27 cellular contexts compared by ENCODE assay signal in the genomic region with DNA sequence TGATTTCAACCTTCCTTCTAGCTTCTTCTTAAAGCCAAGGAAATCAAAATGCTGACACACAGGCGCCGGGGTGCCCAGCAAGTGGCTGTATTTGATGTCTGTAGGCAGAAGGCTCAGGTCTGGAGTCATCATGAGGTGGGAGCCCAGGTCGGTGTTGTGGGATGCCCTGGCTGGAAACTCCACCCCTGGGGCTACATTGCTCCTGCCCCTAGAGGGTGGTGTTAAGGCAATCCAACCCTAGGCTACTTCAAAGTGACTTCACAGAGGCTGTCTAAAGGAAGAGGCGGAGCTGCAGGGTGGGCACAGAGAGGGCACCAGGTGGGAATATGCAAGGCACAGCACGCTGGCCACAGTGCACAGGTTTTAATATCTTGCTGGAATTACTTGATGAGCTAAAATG.
A peak's percentile ranks its signal among the peaks of the same experiment; 100 is the strongest.
DNase-seq lines count a peak whose midpoint lies in the region; ATAC-seq and TF ChIP-seq lines count a peak whose summit lies in the region.
"Had no signal": no experiment of that assay in that cellular context is flagged by ENCODE, and none has a peak within 500 bp of the region (broad histone marks: within the 10 kb centered on the region; RNA-seq: fewer than 3 reads in every experiment).

No MANE protein-coding gene starts in this region.

- RAD21 ChIA-PET in HCT116 (lab: Charles Lee; ENCODE audit: low non-redundant PET in 1 of 2, low total read pairs in 2 of 2, uncharacterized antibody in 2 of 2, unreplicated experiment in 2 of 2), result no interaction called here

- no peaks in the 10 kb centered on the region for H3K36me3 Mint-ChIP-seq in WTC11
- H3K36me3 Mint-ChIP-seq: CD8-positive, alpha-beta T cell had no signal

- no peak overlapping the region for H3K4me3 Mint-ChIP-seq in WTC11
- H3K4me3 Mint-ChIP-seq: B cell; CD8-positive, alpha-beta T cell had no signal

- intact Hi-C loops in HCT116 (cut with micrococcal nuclease), result no loop called here

- H3K4me1 Mint-ChIP-seq in WTC11, result no peaks in the 10 kb centered on the region
- H3K4me1 Mint-ChIP-seq: B cell had no signal

- BruUV-seq in HCT116 (replicated peaks; lab: Mats Ljungman, UMichigan), result no TSS peak

- H3K27me3 ChIP-seq in HCT116 (ENCODE audit: insufficient read depth, low read length), result peaks cover 67% of the 10 kb centered on the region

- no peak overlapping the region for H3K4me3 ChIP-seq in HCT116 (replicated peaks in 1 of 2; ENCODE audit: low read depth in 1 of 2, low read length in 2 of 2)
- H3K4me3 ChIP-seq: HAP-1, K562 had no signal

- no peaks in the 10 kb centered on the region for H3K4me1 ChIP-seq in HCT116 (ENCODE audit: control insufficient read depth in 1 of 2, insufficient read depth in 2 of 2, low read length in 2 of 2)
- H3K4me1 ChIP-seq: Caco-2, HAP-1 had no signal

- TF ChIP-seq CTCF in HCT116 (IDR thresholded peaks at IDR 0.05 in 2 of 3, conservative IDR thresholded peaks at IDR 0.05 in 1 of 3; ENCODE audit: borderline replicate concordance in 1 of 3, insufficient read depth in 1 of 3, low read depth in 2 of 3, low read length in 2 of 3) (0 out of 6 replicates have a peak, but pooled peaks of 1 of the 3 experiments have one; percentile 7), WTC11 (IDR thresholded peaks at IDR 0.05) (no peak)

- no peaks in the 10 kb centered on the region for H3K9me3 ChIP-seq in HCT116 (ENCODE audit: control insufficient read depth in 1 of 2, insufficient read depth in 1 of 2, low read depth in 1 of 2, low read length in 2 of 2)
- H3K9me3 ChIP-seq: Caco-2, HAP-1 had no signal

- no peaks in the 10 kb centered on the region for H3K79me2 ChIP-seq in HCT116 (ENCODE audit: insufficient read depth, low read length)

- no peaks in the 10 kb centered on the region for H4K20me1 ChIP-seq in HCT116 (ENCODE audit: insufficient read depth)

- H2AFZ ChIP-seq in HCT116 (ENCODE audit: low read depth, low read length, poor library complexity, severe bottlenecking), result no peak overlapping the region

- H3K27me3 Mint-ChIP-seq in WTC11 (ENCODE audit: low read depth), result no peaks in the 10 kb centered on the region

- no peaks in the 10 kb centered on the region for H3K9me2 ChIP-seq in HCT116 (ENCODE audit: insufficient read depth)

- TF ChIP-seq POLR2A in HCT116 (IDR thresholded peaks at IDR 0.05; ENCODE audit: borderline replicate concordance, extremely low read depth, insufficient read depth, insufficient read length), result no peak

- H3K36me3 ChIP-seq in HCT116 (ENCODE audit: control insufficient read depth in 1 of 2, insufficient read depth in 2 of 2, low read length in 2 of 2), result no peaks in the 10 kb centered on the region
- H3K36me3 ChIP-seq: HAP-1 had no signal

- ATAC-seq in HCT116, result peak; percentile 82
- peak; percentile 68 for ATAC-seq in WTC11
- ATAC-seq in HG03135 (IDR thresholded peaks at IDR 0.05; ENCODE audit: unreplicated experiment), result no peak
- no peak for ATAC-seq in GM21619 (IDR thresholded peaks at IDR 0.05; ENCODE audit: unreplicated experiment)
- ATAC-seq: CD8-positive, alpha-beta T cell; K562 had no signal

- TF ChIP-seq RAD21 in HCT116 (IDR thresholded peaks at IDR 0.05; ENCODE audit: low read depth), result no peak

- H3K9ac ChIP-seq in HCT116 (ENCODE audit: low read length), result no peak overlapping the region

- no peaks in the 10 kb centered on the region for H3K9me3 Mint-ChIP-seq in WTC11

- H3K4me2 ChIP-seq in HCT116 (ENCODE audit: low read length), result no peak overlapping the region

- CTCF ChIA-PET in HCT116 (lab: Charles Lee), result interaction anchor here (1.0 kb wide), 1 partner anchor 316 kb away, joined by 3 read pairs; no protein-coding TSS in a partner anchor
- CTCF ChIA-PET in WTC11 (lab: Charles Lee), result no interaction called here

- H3K27ac Mint-ChIP-seq in WTC11, result no peak overlapping the region
- H3K27ac Mint-ChIP-seq: B cell; CD8-positive, alpha-beta T cell had no signal

- POLR2A ChIA-PET in HCT116 (lab: Charles Lee), result no interaction called here
- POLR2A ChIA-PET in WTC11 (lab: Charles Lee), result no interaction called here

- no peak overlapping the region for H3K27ac ChIP-seq in HCT116 (ENCODE audit: low read depth, low read length)
- H3K27ac ChIP-seq: C4-2B, RWPE1 had no signal

- no peak for DNase-seq in HCT116 (ENCODE audit: low read depth, low spot score)
- DNase-seq in WTC11 (ENCODE audit: low spot score), result peak; percentile 15
- peak; percentile 37 for DNase-seq in iPS-NIHi11 (ENCODE audit: low spot score)
- DNase-seq in D341Med (ENCODE audit: low spot score), result no peak
- no peak for DNase-seq in stimulated activated CD4-positive, alpha-beta T cell treated with anti-CD3 and anti-CD28 coated beads, Interleukin-1b, Interleukin-23, amount 100 ng/mL, for 48 hours
- DNase-seq: Caco-2; CD8-positive, alpha-beta T cell; DMS 273 treated with DMSO at 0.1 percent for 48 hours; DMS79 treated with DMSO at 0.1 percent for 48 hours; GF-D8; Kasumi-1; NCI-H1092 treated with DMSO at 0.1 percent for 48 hours; NCI-H1436 treated with DMSO at 0.1 percent for 48 hours; NCI-H1930; NCI-H2107; NCI-H446; NCI-H524 treated with DMSO at 0.1 percent for 48 hours; NCI-H774; SHP77; T-helper 1 cell had no signal

TF ChIP-seq in HCT116, 20 proteins besides CTCF, POLR2A, EP300 and RAD21:
- TF ChIP-seq EZH2phosphoT487 (IDR thresholded peaks at IDR 0.05; ENCODE audit: borderline replicate concordance) (no peak), EZH2 (IDR thresholded peaks at IDR 0.05) (no peak), CEBPB (IDR thresholded peaks at IDR 0.05; ENCODE audit: low read depth) (no peak)
- TF ChIP-seq, protein P1, sequence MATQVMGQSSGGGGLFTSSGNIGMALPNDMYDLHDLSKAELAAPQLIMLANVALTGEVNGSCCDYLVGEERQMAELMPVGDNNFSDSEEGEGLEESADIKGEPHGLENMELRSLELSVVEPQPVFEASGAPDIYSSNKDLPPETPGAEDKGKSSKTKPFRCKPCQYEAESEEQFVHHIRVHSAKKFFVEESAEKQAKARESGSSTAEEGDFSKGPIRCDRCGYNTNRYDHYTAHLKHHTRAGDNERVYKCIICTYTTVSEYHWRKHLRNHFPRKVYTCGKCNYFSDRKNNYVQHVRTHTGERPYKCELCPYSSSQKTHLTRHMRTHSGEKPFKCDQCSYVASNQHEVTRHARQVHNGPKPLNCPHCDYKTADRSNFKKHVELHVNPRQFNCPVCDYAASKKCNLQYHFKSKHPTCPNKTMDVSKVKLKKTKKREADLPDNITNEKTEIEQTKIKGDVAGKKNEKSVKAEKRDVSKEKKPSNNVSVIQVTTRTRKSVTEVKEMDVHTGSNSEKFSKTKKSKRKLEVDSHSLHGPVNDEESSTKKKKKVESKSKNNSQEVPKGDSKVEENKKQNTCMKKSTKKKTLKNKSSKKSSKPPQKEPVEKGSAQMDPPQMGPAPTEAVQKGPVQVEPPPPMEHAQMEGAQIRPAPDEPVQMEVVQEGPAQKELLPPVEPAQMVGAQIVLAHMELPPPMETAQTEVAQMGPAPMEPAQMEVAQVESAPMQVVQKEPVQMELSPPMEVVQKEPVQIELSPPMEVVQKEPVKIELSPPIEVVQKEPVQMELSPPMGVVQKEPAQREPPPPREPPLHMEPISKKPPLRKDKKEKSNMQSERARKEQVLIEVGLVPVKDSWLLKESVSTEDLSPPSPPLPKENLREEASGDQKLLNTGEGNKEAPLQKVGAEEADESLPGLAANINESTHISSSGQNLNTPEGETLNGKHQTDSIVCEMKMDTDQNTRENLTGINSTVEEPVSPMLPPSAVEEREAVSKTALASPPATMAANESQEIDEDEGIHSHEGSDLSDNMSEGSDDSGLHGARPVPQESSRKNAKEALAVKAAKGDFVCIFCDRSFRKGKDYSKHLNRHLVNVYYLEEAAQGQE (IDR thresholded peaks at IDR 0.05; ENCODE audit: low read depth), result no peak

TF ChIP-seq in WTC11, 78 proteins besides CTCF, POLR2A, EP300 and RAD21 (continues in another document):
- no peak for TF ChIP-seq GTF2I (CRISPR knock-in tag; conservative IDR thresholded peaks at IDR 0.05)
- TF ChIP-seq E2F5 (CRISPR knock-in tag; IDR thresholded peaks at IDR 0.05), result no peak
- no peak for TF ChIP-seq TP53 (CRISPR knock-in tag; IDR thresholded peaks at IDR 0.05)
- TF ChIP-seq, protein P2, sequence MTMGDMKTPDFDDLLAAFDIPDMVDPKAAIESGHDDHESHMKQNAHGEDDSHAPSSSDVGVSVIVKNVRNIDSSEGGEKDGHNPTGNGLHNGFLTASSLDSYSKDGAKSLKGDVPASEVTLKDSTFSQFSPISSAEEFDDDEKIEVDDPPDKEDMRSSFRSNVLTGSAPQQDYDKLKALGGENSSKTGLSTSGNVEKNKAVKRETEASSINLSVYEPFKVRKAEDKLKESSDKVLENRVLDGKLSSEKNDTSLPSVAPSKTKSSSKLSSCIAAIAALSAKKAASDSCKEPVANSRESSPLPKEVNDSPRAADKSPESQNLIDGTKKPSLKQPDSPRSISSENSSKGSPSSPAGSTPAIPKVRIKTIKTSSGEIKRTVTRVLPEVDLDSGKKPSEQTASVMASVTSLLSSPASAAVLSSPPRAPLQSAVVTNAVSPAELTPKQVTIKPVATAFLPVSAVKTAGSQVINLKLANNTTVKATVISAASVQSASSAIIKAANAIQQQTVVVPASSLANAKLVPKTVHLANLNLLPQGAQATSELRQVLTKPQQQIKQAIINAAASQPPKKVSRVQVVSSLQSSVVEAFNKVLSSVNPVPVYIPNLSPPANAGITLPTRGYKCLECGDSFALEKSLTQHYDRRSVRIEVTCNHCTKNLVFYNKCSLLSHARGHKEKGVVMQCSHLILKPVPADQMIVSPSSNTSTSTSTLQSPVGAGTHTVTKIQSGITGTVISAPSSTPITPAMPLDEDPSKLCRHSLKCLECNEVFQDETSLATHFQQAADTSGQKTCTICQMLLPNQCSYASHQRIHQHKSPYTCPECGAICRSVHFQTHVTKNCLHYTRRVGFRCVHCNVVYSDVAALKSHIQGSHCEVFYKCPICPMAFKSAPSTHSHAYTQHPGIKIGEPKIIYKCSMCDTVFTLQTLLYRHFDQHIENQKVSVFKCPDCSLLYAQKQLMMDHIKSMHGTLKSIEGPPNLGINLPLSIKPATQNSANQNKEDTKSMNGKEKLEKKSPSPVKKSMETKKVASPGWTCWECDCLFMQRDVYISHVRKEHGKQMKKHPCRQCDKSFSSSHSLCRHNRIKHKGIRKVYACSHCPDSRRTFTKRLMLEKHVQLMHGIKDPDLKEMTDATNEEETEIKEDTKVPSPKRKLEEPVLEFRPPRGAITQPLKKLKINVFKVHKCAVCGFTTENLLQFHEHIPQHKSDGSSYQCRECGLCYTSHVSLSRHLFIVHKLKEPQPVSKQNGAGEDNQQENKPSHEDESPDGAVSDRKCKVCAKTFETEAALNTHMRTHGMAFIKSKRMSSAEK (CRISPR knock-in tag; IDR thresholded peaks at IDR 0.05; ENCODE audit: borderline replicate concordance), result no peak
- TF ChIP-seq ETV6 (CRISPR knock-in tag; IDR thresholded peaks at IDR 0.05), result no peak

Comparison
In these comparisons a context has a peak if more than half of its experiments do, and no peak if none do; other contexts are left out.
1. ATAC-seq: peak in HCT116 (single experiment) and WTC11 (single experiment); none in HG03135 (single experiment) and GM21619 (single experiment).
2. DNase-seq: peak in WTC11 (single experiment) and iPS-NIHi11 (single experiment); none in HCT116 (single experiment), D341Med (single experiment) and stimulated activated CD4-positive, alpha-beta T cell treated with anti-CD3 and anti-CD28 coated beads, Interleukin-1b, Interleukin-23, amount 100 ng/mL, for 48 hours (single experiment).